Comparison of ENCODE assay signal across 1 cellular context in the genomic region with DNA sequence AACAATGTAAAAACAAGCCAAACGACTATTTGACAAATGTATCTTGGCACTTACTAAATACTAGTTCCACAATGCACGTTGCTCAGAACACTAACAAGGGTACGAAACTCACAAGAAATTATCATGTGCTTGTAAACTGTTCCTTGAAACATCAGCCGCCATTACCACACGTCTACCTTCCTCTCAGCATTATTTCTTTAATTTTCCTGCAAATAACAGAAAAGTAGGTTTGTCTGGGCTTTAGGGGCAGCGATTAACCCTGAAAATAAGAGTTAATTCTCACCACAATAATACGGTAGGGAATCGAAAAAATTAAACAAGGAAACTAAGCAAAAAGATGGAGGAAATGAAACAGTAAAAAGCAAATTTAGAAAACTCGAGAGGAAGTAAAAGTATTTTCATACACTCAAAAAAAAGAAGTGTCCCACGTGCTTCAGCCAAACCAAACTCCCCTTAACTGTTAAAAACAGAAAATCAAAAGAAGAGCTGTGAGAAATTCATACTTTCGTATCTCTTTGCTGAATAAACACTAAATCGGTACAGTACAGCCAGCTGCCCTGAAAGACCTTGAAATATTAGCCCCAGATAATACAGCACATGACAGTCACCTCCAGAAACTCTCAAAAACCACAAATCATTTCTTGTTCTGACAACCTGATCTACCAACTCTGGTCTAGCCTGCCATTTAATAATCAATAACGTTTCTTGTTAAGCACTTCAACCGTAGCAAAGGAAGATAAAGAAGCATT.
TF ChIP-seq lines count a peak whose summit lies in the region.

No MANE protein-coding gene starts in this region.

TF ChIP-seq in K562, 482 proteins besides CTCF, POLR2A, EP300 and RAD21 (continued from another document):
- TF ChIP-seq, protein P1, sequence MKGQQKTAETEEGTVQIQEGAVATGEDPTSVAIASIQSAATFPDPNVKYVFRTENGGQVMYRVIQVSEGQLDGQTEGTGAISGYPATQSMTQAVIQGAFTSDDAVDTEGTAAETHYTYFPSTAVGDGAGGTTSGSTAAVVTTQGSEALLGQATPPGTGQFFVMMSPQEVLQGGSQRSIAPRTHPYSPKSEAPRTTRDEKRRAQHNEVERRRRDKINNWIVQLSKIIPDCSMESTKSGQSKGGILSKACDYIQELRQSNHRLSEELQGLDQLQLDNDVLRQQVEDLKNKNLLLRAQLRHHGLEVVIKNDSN (CRISPR knock-in tag; IDR thresholded peaks at IDR 0.05), result no peak
- TF ChIP-seq ZNF133 (CRISPR knock-in tag; IDR thresholded peaks at IDR 0.05) (no peak), RB1 (IDR thresholded peaks at IDR 0.05; ENCODE audit: low read depth) (no peak), C11orf30 (IDR thresholded peaks at IDR 0.05; ENCODE audit: low read depth) (0 out of 2 replicates have a peak, but pooled peaks have one; percentile 15), FOSL1 (tag; conservative IDR thresholded peaks at IDR 0.05) (0 out of 2 replicates have a peak, but pooled peaks have one; percentile 15), NRF1 (conservative IDR thresholded peaks at IDR 0.05 in 1 of 2, IDR thresholded peaks at IDR 0.05 in 1 of 2) (no peak), ILF3 (IDR thresholded peaks at IDR 0.05; ENCODE audit: borderline replicate concordance) (no peak), TBP (optimal IDR thresholded peaks at IDR 0.05; ENCODE audit: low read depth, low read length) (peak; percentile 13), TEAD4 (IDR thresholded peaks at IDR 0.05; ENCODE audit: low read length) (no peak), TEAD4 (CRISPR knock-in tag; IDR thresholded peaks at IDR 0.05; ENCODE audit: borderline replicate concordance) (no peak), NBN (IDR thresholded peaks at IDR 0.05; ENCODE audit: low read depth) (no peak), HOXB6 (CRISPR knock-in tag; IDR thresholded peaks at IDR 0.05; ENCODE audit: borderline replicate concordance) (no peak), ZBTB9 (CRISPR knock-in tag; IDR thresholded peaks at IDR 0.05) (no peak), ZNF766 (CRISPR knock-in tag; conservative IDR thresholded peaks at IDR 0.05) (peak; percentile 58; the same call in 1 of the 2 replicates), ZNF436 (CRISPR knock-in tag; IDR thresholded peaks at IDR 0.05) (no peak), ZNF75A (CRISPR knock-in tag; IDR thresholded peaks at IDR 0.05) (no peak), PPARD (CRISPR knock-in tag; IDR thresholded peaks at IDR 0.05) (no peak), MEF2D (tag; conservative IDR thresholded peaks at IDR 0.05; ENCODE audit: low read depth) (no peak), MTF1 (CRISPR knock-in tag; IDR thresholded peaks at IDR 0.05; ENCODE audit: borderline replicate concordance) (no peak), EP400 (IDR thresholded peaks at IDR 0.05) (0 out of 2 replicates have a peak, but pooled peaks have one; percentile 19), LEF1 (IDR thresholded peaks at IDR 0.05) (no peak), BRD9 (IDR thresholded peaks at IDR 0.05; ENCODE audit: low read depth, partially characterized antibody) (no peak), POLR2AphosphoS2 (IDR thresholded peaks at IDR 0.05; ENCODE audit: low read length) (no peak)
- TF ChIP-seq, protein P2, sequence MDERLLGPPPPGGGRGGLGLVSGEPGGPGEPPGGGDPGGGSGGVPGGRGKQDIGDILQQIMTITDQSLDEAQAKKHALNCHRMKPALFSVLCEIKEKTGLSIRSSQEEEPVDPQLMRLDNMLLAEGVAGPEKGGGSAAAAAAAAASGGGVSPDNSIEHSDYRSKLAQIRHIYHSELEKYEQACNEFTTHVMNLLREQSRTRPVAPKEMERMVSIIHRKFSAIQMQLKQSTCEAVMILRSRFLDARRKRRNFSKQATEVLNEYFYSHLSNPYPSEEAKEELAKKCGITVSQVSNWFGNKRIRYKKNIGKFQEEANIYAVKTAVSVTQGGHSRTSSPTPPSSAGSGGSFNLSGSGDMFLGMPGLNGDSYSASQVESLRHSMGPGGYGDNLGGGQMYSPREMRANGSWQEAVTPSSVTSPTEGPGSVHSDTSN (CRISPR knock-in tag; IDR thresholded peaks at IDR 0.05; ENCODE audit: low read depth), result no peak
- TF ChIP-seq, protein P2 (tag; conservative IDR thresholded peaks at IDR 0.05; ENCODE audit: low read depth), result peak; percentile 86
- TF ChIP-seq, protein P3, sequence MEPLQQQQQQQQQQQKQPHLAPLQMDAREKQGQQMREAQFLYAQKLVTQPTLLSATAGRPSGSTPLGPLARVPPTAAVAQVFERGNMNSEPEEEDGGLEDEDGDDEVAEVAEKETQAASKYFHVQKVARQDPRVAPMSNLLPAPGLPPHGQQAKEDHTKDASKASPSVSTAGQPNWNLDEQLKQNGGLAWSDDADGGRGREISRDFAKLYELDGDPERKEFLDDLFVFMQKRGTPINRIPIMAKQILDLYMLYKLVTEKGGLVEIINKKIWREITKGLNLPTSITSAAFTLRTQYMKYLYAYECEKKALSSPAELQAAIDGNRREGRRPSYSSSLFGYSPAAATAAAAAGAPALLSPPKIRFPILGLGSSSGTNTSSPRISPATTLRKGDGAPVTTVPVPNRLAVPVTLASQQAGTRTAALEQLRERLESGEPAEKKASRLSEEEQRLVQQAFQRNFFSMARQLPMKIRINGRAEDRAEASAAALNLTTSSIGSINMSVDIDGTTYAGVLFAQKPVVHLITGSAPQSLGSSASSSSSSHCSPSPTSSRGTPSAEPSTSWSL (CRISPR knock-in tag; IDR thresholded peaks at IDR 0.05; ENCODE audit: borderline replicate concordance), result no peak
